In the genomic region with DNA sequence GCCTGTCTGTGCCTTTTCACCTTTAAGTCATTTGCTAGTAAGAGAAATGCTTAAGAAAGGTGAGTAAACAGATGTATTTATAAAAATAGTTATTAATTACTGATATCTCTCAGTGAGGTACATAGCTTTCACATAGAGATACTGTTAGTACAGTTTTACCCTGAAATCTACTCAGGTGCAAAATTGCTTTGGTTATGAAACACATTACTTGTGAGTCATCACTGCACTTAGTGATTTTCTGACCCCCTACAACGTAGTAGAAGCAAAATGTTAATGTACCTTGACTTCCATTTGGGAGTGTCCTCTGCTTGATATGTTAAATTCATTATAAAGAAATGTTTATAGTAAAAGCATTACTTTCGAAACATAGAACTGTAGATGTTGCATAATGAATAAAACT, we compare ENCODE assay signal across 8 cellular contexts. TPM values are rescaled to one million over a fixed set of nuclear protein-coding genes. Genes with fewer than 3 reads are reported as not detected.
DNase-seq lines count a peak whose midpoint lies in the region; ATAC-seq and TF ChIP-seq lines count a peak whose summit lies in the region.

No MANE protein-coding gene starts in this region.

- ATAC-seq in HG02623 (IDR thresholded peaks at IDR 0.05; ENCODE audit: unreplicated experiment) (peak; percentile 61), PC-3 (peak; percentile 37)

- H3K4me3 ChIP-seq in PC-3 (ENCODE audit: low read length): no peak overlapping the region
- peak overlapping the region; percentile 31 for H3K4me3 ChIP-seq in parathyroid adenoma (ENCODE audit: low read depth, low read length)

- H3K36me3 ChIP-seq in PC-3 (ENCODE audit: low read depth, low read length) (peaks cover 14% of the 10 kb centered on the region; the same call in 1 of the 2 replicates), parathyroid adenoma (ENCODE audit: control insufficient read depth, insufficient read depth, low read length) (no peaks in the 10 kb centered on the region)

- H3K4me1 Mint-ChIP-seq in activated T-helper 2 cell treated with anti-CD3 and anti-CD28 coated beads, Interferon-gamma antibody, Interleukin-2, Interleukin-4, amounts not matched to agents 10 μg/mL and 5 μg/mL and 100 μg/mL, durations not matched to agents 14 hours and 24 hours and 36 hours (ENCODE audit: low read depth): peaks cover 59% of the 10 kb centered on the region

- intact Hi-C loops in PC-3 (cut with micrococcal nuclease): no loop called here
- intact Hi-C loops in activated T-helper 2 cell treated with anti-CD3 and anti-CD28 coated beads, Interferon-gamma antibody, Interleukin-2, Interleukin-4, amounts not matched to agents 10 μg/mL and 5 μg/mL and 100 μg/mL, durations not matched to agents 14 hours and 24 hours and 36 hours (cut with micrococcal nuclease): no loop called here

- BruUV-seq in PC-3 (replicated peaks; lab: Mats Ljungman, UMichigan): no TSS peak

- H3K4me1 ChIP-seq in PC-3 (ENCODE audit: insufficient read depth, low read length): peaks cover 33% of the 10 kb centered on the region
- H3K4me1 ChIP-seq in parathyroid adenoma: peaks cover 2% of the 10 kb centered on the region

- peaks cover 82% of the 10 kb centered on the region for H4K20me1 ChIP-seq in PC-3 (ENCODE audit: low read length)

- H3K9me3 Mint-ChIP-seq in activated T-helper 2 cell treated with anti-CD3 and anti-CD28 coated beads, Interferon-gamma antibody, Interleukin-2, Interleukin-4, amounts not matched to agents 10 μg/mL and 5 μg/mL and 100 μg/mL, durations not matched to agents 14 hours and 24 hours and 36 hours: no peaks in the 10 kb centered on the region

- H3K27me3 ChIP-seq in PC-3 (ENCODE audit: low read length) (no peaks in the 10 kb centered on the region), parathyroid adenoma (ENCODE audit: control insufficient read depth, insufficient read depth, low read length) (no peaks in the 10 kb centered on the region)

- peaks cover 100% of the 10 kb centered on the region for H3K79me2 ChIP-seq in PC-3 (ENCODE audit: low read length)
- H3K79me2 ChIP-seq in parathyroid adenoma: peaks cover 24% of the 10 kb centered on the region

- no peak overlapping the region for H3K9ac ChIP-seq in PC-3 (ENCODE audit: low read length)
- H3K9ac ChIP-seq in parathyroid adenoma: no peak overlapping the region

- H3K9me3 ChIP-seq in PC-3 (ENCODE audit: low read length) (no peaks in the 10 kb centered on the region), parathyroid adenoma (ENCODE audit: control insufficient read depth, low read length) (no peaks in the 10 kb centered on the region)

- TF ChIP-seq CTCF in PC-3 (conservative IDR thresholded peaks at IDR 0.05; ENCODE audit: low read depth, low read length): no peak
- no peak for TF ChIP-seq CTCF in parathyroid adenoma (IDR thresholded peaks at IDR 0.05)

- no peak overlapping the region for H2AFZ ChIP-seq in PC-3 (ENCODE audit: low read length)
- no peak overlapping the region for H2AFZ ChIP-seq in parathyroid adenoma

- no peak overlapping the region for H3K4me3 Mint-ChIP-seq in activated T-helper 2 cell treated with anti-CD3 and anti-CD28 coated beads, Interferon-gamma antibody, Interleukin-2, Interleukin-4, amounts not matched to agents 10 μg/mL and 5 μg/mL and 100 μg/mL, durations not matched to agents 14 hours and 24 hours and 36 hours (ENCODE audit: low read depth)

- H3K27ac ChIP-seq in PC-3 (ENCODE audit: low read length): no peak overlapping the region
- H3K27ac ChIP-seq in parathyroid adenoma: no peak overlapping the region

- peak overlapping the region; percentile 0 for H3K4me2 ChIP-seq in PC-3 (ENCODE audit: low read length)
- H3K4me2 ChIP-seq in parathyroid adenoma (ENCODE audit: low read length): peak overlapping the region; percentile 60

- no peaks in the 10 kb centered on the region for H3K27me3 Mint-ChIP-seq in activated T-helper 2 cell treated with anti-CD3 and anti-CD28 coated beads, Interferon-gamma antibody, Interleukin-2, Interleukin-4, amounts not matched to agents 10 μg/mL and 5 μg/mL and 100 μg/mL, durations not matched to agents 14 hours and 24 hours and 36 hours (ENCODE audit: low read depth)

- POLR2A ChIA-PET in PC-3 (lab: Charles Lee; ENCODE audit: unreplicated experiment): no interaction called here

- CTCF ChIA-PET in PC-3 (lab: Charles Lee): no interaction called here

- peaks cover 63% of the 10 kb centered on the region for H3K36me3 Mint-ChIP-seq in activated T-helper 2 cell treated with anti-CD3 and anti-CD28 coated beads, Interferon-gamma antibody, Interleukin-2, Interleukin-4, amounts not matched to agents 10 μg/mL and 5 μg/mL and 100 μg/mL, durations not matched to agents 14 hours and 24 hours and 36 hours (ENCODE audit: low read depth)

- no peaks in the 10 kb centered on the region for H3K9me2 ChIP-seq in PC-3 (replicated peaks; ENCODE audit: low read length)

- DNase-seq in DMS53 (lab: John Stamatoyannopoulos, UW) (peak; percentile 8), DMS53 treated with DMSO at 0.1 percent for 48 hours (lab: John Stamatoyannopoulos, UW; ENCODE audit: unreplicated experiment) (no peak), PC-3 (peak; percentile 52), germinal center (ENCODE audit: low spot score) (no peak), NCI-H187 treated with DMSO at 0.1 percent for 48 hours (lab: John Stamatoyannopoulos, UW) (no peak)
- DNase-seq in activated T-helper 2 cell treated with anti-CD3 and anti-CD28 coated beads, Interferon-gamma antibody, Interleukin-2, Interleukin-4, amounts not matched to agents 10 μg/mL and 5 μg/mL and 100 μg/mL, durations not matched to agents 14 hours and 24 hours and 36 hours (ENCODE audit: low spot score): no peak

- H3F3A ChIP-seq in PC-3 (ENCODE audit: low read length, unreplicated experiment): no peaks in the 10 kb centered on the region

- H3K27ac Mint-ChIP-seq in activated T-helper 2 cell treated with anti-CD3 and anti-CD28 coated beads, Interferon-gamma antibody, Interleukin-2, Interleukin-4, amounts not matched to agents 10 μg/mL and 5 μg/mL and 100 μg/mL, durations not matched to agents 14 hours and 24 hours and 36 hours: no peak overlapping the region

RNA-seq across cellular contexts. Expression of a gene that starts 6.5 kb away (rescaled TPM):
- 67.4 and 71.9 TPM in 2 replicates for total RNA-seq in PC-3 (2014; rRNA removed)
- 195 and 201 TPM in 2 replicates for total RNA-seq in activated T-helper 2 cell treated with anti-CD3 and anti-CD28 coated beads, Interferon-gamma antibody, Interleukin-2, Interleukin-4, amounts not matched to agents 10 μg/mL and 5 μg/mL and 100 μg/mL, durations not matched to agents 14 hours and 24 hours and 36 hours

Comparison
In these comparisons a context has a peak if more than half of its experiments do, and no peak if none do; other contexts are left out.
1. DNase-seq: peak in DMS53 (single experiment) and PC-3 (single experiment); none in DMS53 treated with DMSO at 0.1 percent for 48 hours (single experiment), germinal center (single experiment), NCI-H187 treated with DMSO at 0.1 percent for 48 hours (single experiment) and activated T-helper 2 cell treated with anti-CD3 and anti-CD28 coated beads, Interferon-gamma antibody, Interleukin-2, Interleukin-4, amounts not matched to agents 10 μg/mL and 5 μg/mL and 100 μg/mL, durations not matched to agents 14 hours and 24 hours and 36 hours (single experiment).